ENCODE assay signal across 8 cellular contexts in genomic region chr10:18659784-18660561, GRCh38. TPM values are rescaled to one million over a fixed set of nuclear protein-coding genes. Genes with fewer than 3 reads are reported as not detected.
A peak's percentile ranks its signal among the peaks of the same experiment; 100 is the strongest.
DNase-seq lines count a peak whose midpoint lies in the region; ATAC-seq and TF ChIP-seq lines count a peak whose summit lies in the region.

No MANE protein-coding gene starts in this region.

- H3K4me3 ChIP-seq in GM12864 (ENCODE audit: low read depth, low read length) (peak overlapping the region; percentile 82), iPS-11a (ENCODE audit: low read depth, low read length) (peak overlapping the region; percentile 97), skeletal muscle cell (ENCODE audit: low read depth, low read length) (peak overlapping the region; percentile 96)

- H3K27ac Mint-ChIP-seq in activated naive CD8-positive, alpha-beta T cell treated with anti-CD3 and anti-CD28 coated beads, Interleukin-2, amount 10 ng/mL, durations not matched to agents 7 days and 5 days = peak overlapping the region; percentile 95

- DNase-seq in GM12864 (ENCODE audit: low read depth) (no peak), NCI-H1092 (lab: John Stamatoyannopoulos, UW) (peak; percentile 0), skeletal muscle cell (ENCODE audit: low read depth) (no peak)
- DNase-seq in activated naive CD8-positive, alpha-beta T cell treated with anti-CD3 and anti-CD28 coated beads, Interleukin-2, amount 10 ng/mL, durations not matched to agents 7 days and 5 days = no peak
- DNase-seq in activated CD8-positive, alpha-beta memory T cell treated with anti-CD3 and anti-CD28 coated beads for 24 hours = no peak

- H3K27ac ChIP-seq in 22Rv1 = peak overlapping the region; percentile 88

- H3K4me3 Mint-ChIP-seq in activated naive CD8-positive, alpha-beta T cell treated with anti-CD3 and anti-CD28 coated beads, Interleukin-2, amount 10 ng/mL, durations not matched to agents 7 days and 5 days = peak overlapping the region; percentile 99

- H3K36me3 Mint-ChIP-seq in activated naive CD8-positive, alpha-beta T cell treated with anti-CD3 and anti-CD28 coated beads, Interleukin-2, amount 10 ng/mL, durations not matched to agents 7 days and 5 days = peaks cover 16% of the 10 kb centered on the region

- POLR2A ChIA-PET in activated naive CD8-positive, alpha-beta T cell treated with anti-CD3 and anti-CD28 coated beads, Interleukin-2, amount 10 ng/mL, durations not matched to agents 7 days and 5 days (lab: Charles Lee) = interaction anchor here (1.3 to 2.1 kb wide), 4 partner anchors 10 to 1842 kb away, joined by 4 to 25 read pairs (median 6); partner anchors contain the start of gene RSU1

- peaks cover 10% of the 10 kb centered on the region for H3K4me1 Mint-ChIP-seq in activated naive CD8-positive, alpha-beta T cell treated with anti-CD3 and anti-CD28 coated beads, Interleukin-2, amount 10 ng/mL, durations not matched to agents 7 days and 5 days

- ATAC-seq in HG02610 (IDR thresholded peaks at IDR 0.05; ENCODE audit: unreplicated experiment) = peak; percentile 32
- ATAC-seq in activated naive CD8-positive, alpha-beta T cell treated with anti-CD3 and anti-CD28 coated beads, Interleukin-2, amount 10 ng/mL, durations not matched to agents 7 days and 5 days (ENCODE audit: low read depth) = peak; percentile 16

- no peaks in the 10 kb centered on the region for H3K9me3 Mint-ChIP-seq in activated naive CD8-positive, alpha-beta T cell treated with anti-CD3 and anti-CD28 coated beads, Interleukin-2, amount 10 ng/mL, durations not matched to agents 7 days and 5 days

- no peaks in the 10 kb centered on the region for H3K27me3 Mint-ChIP-seq in activated naive CD8-positive, alpha-beta T cell treated with anti-CD3 and anti-CD28 coated beads, Interleukin-2, amount 10 ng/mL, durations not matched to agents 7 days and 5 days

- TF ChIP-seq CTCF in 22Rv1 (IDR thresholded peaks at IDR 0.05) (no peak), GM12864 (IDR thresholded peaks at IDR 0.05; ENCODE audit: low read depth, low read length, missing control alignments) (no peak)

RNA-seq across cellular contexts. Expression of gene ARL5B, which starts 0.7 kb away (rescaled TPM):
- 10 to 100 TPM; 10.8 to 11.8 TPM for total RNA-seq in activated naive CD8-positive, alpha-beta T cell treated with anti-CD3 and anti-CD28 coated beads, Interleukin-2, amount 10 ng/mL, durations not matched to agents 7 days and 5 days

RNA-seq across cellular contexts. Expression of gene NSUN6, which starts 8.6 kb away (rescaled TPM):
- 10 to 100 TPM; 23.2 to 26.5 TPM for total RNA-seq in activated naive CD8-positive, alpha-beta T cell treated with anti-CD3 and anti-CD28 coated beads, Interleukin-2, amount 10 ng/mL, durations not matched to agents 7 days and 5 days
